ENCODE assay signal across 8 cellular contexts in genomic region chr9:97500765-97501176, GRCh38. TPM values are rescaled to one million over a fixed set of nuclear protein-coding genes. Genes with fewer than 3 reads are reported as not detected.
DNase-seq lines count a peak whose midpoint lies in the region; ATAC-seq and TF ChIP-seq lines count a peak whose summit lies in the region.

No MANE protein-coding gene starts in this region.

- peaks cover 20% of the 10 kb centered on the region for H3K4me1 Mint-ChIP-seq in activated CD4-positive, alpha-beta T cell treated with anti-CD3 and anti-CD28 coated beads, Interleukin-2, amount 10 ng/mL, durations not matched to agents 24 days and 14 days
- H3K4me1 Mint-ChIP-seq in activated naive CD8-positive, alpha-beta T cell treated with anti-CD3 and anti-CD28 coated beads, Interleukin-2, amount 10 ng/mL, durations not matched to agents 7 days and 5 days, result peaks cover 8% of the 10 kb centered on the region

- POLR2A ChIA-PET in activated naive CD8-positive, alpha-beta T cell treated with anti-CD3 and anti-CD28 coated beads, Interleukin-2, amount 10 ng/mL, durations not matched to agents 7 days and 5 days (lab: Charles Lee), result interaction anchor here (0.9 kb wide), 1 partner anchor 97 kb away, joined by 6 read pairs; no protein-coding TSS in a partner anchor

- H3K27ac ChIP-seq in thoracic aorta, result peak overlapping the region; percentile 46 to 55

- H3K4me3 Mint-ChIP-seq in activated CD4-positive, alpha-beta T cell treated with anti-CD3 and anti-CD28 coated beads, Interleukin-2, amount 10 ng/mL, durations not matched to agents 24 days and 14 days, result peak overlapping the region; percentile 76
- H3K4me3 Mint-ChIP-seq in activated naive CD8-positive, alpha-beta T cell treated with anti-CD3 and anti-CD28 coated beads, Interleukin-2, amount 10 ng/mL, durations not matched to agents 7 days and 5 days, result peak overlapping the region; percentile 73

- no peak overlapping the region for H3K27ac Mint-ChIP-seq in activated CD4-positive, alpha-beta T cell treated with anti-CD3 and anti-CD28 coated beads, Interleukin-2, amount 10 ng/mL, durations not matched to agents 24 days and 14 days
- no peak overlapping the region for H3K27ac Mint-ChIP-seq in activated naive CD8-positive, alpha-beta T cell treated with anti-CD3 and anti-CD28 coated beads, Interleukin-2, amount 10 ng/mL, durations not matched to agents 7 days and 5 days

- TF ChIP-seq CTCF in kidney epithelial cell (IDR thresholded peaks at IDR 0.05; ENCODE audit: insufficient read depth, low read length, poor library complexity, severe bottlenecking), result no peak
- no peak for TF ChIP-seq CTCF in thoracic aorta (IDR thresholded peaks at IDR 0.05)

- peaks cover 14% of the 10 kb centered on the region for H3K36me3 Mint-ChIP-seq in activated CD4-positive, alpha-beta T cell treated with anti-CD3 and anti-CD28 coated beads, Interleukin-2, amount 10 ng/mL, durations not matched to agents 24 days and 14 days (ENCODE audit: low read depth)
- H3K36me3 Mint-ChIP-seq in activated naive CD8-positive, alpha-beta T cell treated with anti-CD3 and anti-CD28 coated beads, Interleukin-2, amount 10 ng/mL, durations not matched to agents 7 days and 5 days, result peaks cover 13% of the 10 kb centered on the region

- H3K27me3 Mint-ChIP-seq in activated CD4-positive, alpha-beta T cell treated with anti-CD3 and anti-CD28 coated beads, Interleukin-2, amount 10 ng/mL, durations not matched to agents 24 days and 14 days, result peaks cover 51% of the 10 kb centered on the region
- H3K27me3 Mint-ChIP-seq in activated naive CD8-positive, alpha-beta T cell treated with anti-CD3 and anti-CD28 coated beads, Interleukin-2, amount 10 ng/mL, durations not matched to agents 7 days and 5 days, result peaks cover 54% of the 10 kb centered on the region

- H3K4me3 ChIP-seq in kidney epithelial cell (ENCODE audit: low read depth, low read length), result peak overlapping the region; percentile 29
- H3K4me3 ChIP-seq in thoracic aorta, result peak overlapping the region; percentile 81

- peaks cover 32% of the 10 kb centered on the region for H3K27me3 ChIP-seq in kidney epithelial cell (ENCODE audit: control insufficient read depth, insufficient read depth, low read length)
- H3K27me3 ChIP-seq in thoracic aorta (replicated peaks; ENCODE audit: insufficient read depth), result no peaks in the 10 kb centered on the region

- no peaks in the 10 kb centered on the region for H3K9me3 Mint-ChIP-seq in activated CD4-positive, alpha-beta T cell treated with anti-CD3 and anti-CD28 coated beads, Interleukin-2, amount 10 ng/mL, durations not matched to agents 24 days and 14 days
- H3K9me3 Mint-ChIP-seq in activated naive CD8-positive, alpha-beta T cell treated with anti-CD3 and anti-CD28 coated beads, Interleukin-2, amount 10 ng/mL, durations not matched to agents 7 days and 5 days, result no peaks in the 10 kb centered on the region

- intact Hi-C loops in activated CD4-positive, alpha-beta T cell treated with anti-CD3 and anti-CD28 coated beads, Interleukin-2, amount 10 ng/mL, durations not matched to agents 24 days and 14 days (cut with micrococcal nuclease), result loop anchor here (5.0 kb wide), 1 partner anchor 88 kb away; the partner anchor contains the start of gene TDRD7

- DNase-seq in activated CD4-positive, alpha-beta T cell treated with anti-CD3 and anti-CD28 coated beads, Interleukin-2, amount 10 ng/mL, durations not matched to agents 24 days and 14 days, result no peak
- no peak for DNase-seq in activated CD4-positive, alpha-beta T cell treated with anti-CD3 and anti-CD28 coated beads, Interleukin-2, amount 50 U/mL, for 4 hours
- DNase-seq in activated naive CD8-positive, alpha-beta T cell treated with anti-CD3 and anti-CD28 coated beads, Interleukin-2, amount 10 ng/mL, durations not matched to agents 7 days and 5 days, result no peak
- DNase-seq in kidney epithelial cell (ENCODE audit: low read depth) (no peak), thoracic aorta (ENCODE audit: low spot score) (no peak), medulla oblongata (ENCODE audit: extremely low spot score) (no peak)

- H3K36me3 ChIP-seq in kidney epithelial cell (ENCODE audit: control insufficient read depth, insufficient read depth, low read length), result no peaks in the 10 kb centered on the region
- H3K36me3 ChIP-seq in thoracic aorta, result peaks cover 6% of the 10 kb centered on the region

- ATAC-seq in activated naive CD8-positive, alpha-beta T cell treated with anti-CD3 and anti-CD28 coated beads, Interleukin-2, amount 10 ng/mL, durations not matched to agents 7 days and 5 days (ENCODE audit: low read depth), result no peak
- ATAC-seq in thoracic aorta (ENCODE audit: insufficient number of reproducible peaks, low FRiP score, low read depth), result no peak
- no peak for ATAC-seq in HG03280 (IDR thresholded peaks at IDR 0.05; ENCODE audit: unreplicated experiment)
- ATAC-seq in HG02571 (IDR thresholded peaks at IDR 0.05; ENCODE audit: unreplicated experiment), result no peak

- H3K9me3 ChIP-seq in thoracic aorta, result no peaks in the 10 kb centered on the region

- peaks cover 17 to 36% of the 10 kb centered on the region in 2 donors for H3K4me1 ChIP-seq in thoracic aorta (ENCODE audit: control insufficient read depth in 1 of 2, low read depth in 2 of 2)

RNA-seq across cellular contexts. Expression of gene TMOD1, which starts 0.7 kb away (rescaled TPM):
- 0.71 and 0.91 TPM in 2 replicates for total RNA-seq in activated CD4-positive, alpha-beta T cell treated with anti-CD3 and anti-CD28 coated beads, Interleukin-2, amount 10 ng/mL, durations not matched to agents 24 days and 14 days
- total RNA-seq in activated naive CD8-positive, alpha-beta T cell treated with anti-CD3 and anti-CD28 coated beads, Interleukin-2, amount 10 ng/mL, durations not matched to agents 7 days and 5 days, result 1 to 10 TPM in 1 of 2 experiments, under 1 TPM in 1; 0.79 to 1.1 TPM
- total RNA-seq in kidney epithelial cell (0.08 and 0.14 TPM in 2 replicates), thoracic aorta (10 to 100 TPM; 44.0 to 77.6 TPM)

Comparison
In these comparisons a context has a peak if more than half of its experiments do, and no peak if none do; other contexts are left out.
1. RNA of gene TMOD1, which starts 0.7 kb away (total RNA-seq): 44.0 to 77.6 TPM in thoracic aorta; 0.79 to 1.1 TPM in activated naive CD8-positive, alpha-beta T cell treated with anti-CD3 and anti-CD28 coated beads, Interleukin-2, amount 10 ng/mL, durations not matched to agents 7 days and 5 days, 0.71 to 0.91 TPM in activated CD4-positive, alpha-beta T cell treated with anti-CD3 and anti-CD28 coated beads, Interleukin-2, amount 10 ng/mL, durations not matched to agents 24 days and 14 days and 0.08 to 0.14 TPM in kidney epithelial cell; every median in the first group is over 10 times any median in the second.